Comparison of ENCODE assay signal across 15 cellular contexts in genomic region chr15:48017747-48018146, GRCh38.
"Had no signal": no experiment of that assay in that cellular context is flagged by ENCODE, and none has a peak within 500 bp of the region (broad histone marks: within the 10 kb centered on the region; RNA-seq: fewer than 3 reads in every experiment).

No MANE protein-coding gene starts in this region.

- ATAC-seq: naive thymus-derived CD4-positive, alpha-beta T cell; stimulated activated effector memory CD8-positive, alpha-beta T cell treated with anti-CD3 and anti-CD28 coated beads, Interleukin-12 subunit alpha, Interleukin-12 subunit beta, amount 100 ng/mL, for 72 hours had no signal

- DNase-seq: activated CD4-positive, alpha-beta T cell treated with anti-CD3 and anti-CD28 coated beads for 1 hour; activated CD4-positive, alpha-beta T cell treated with anti-CD3 and anti-CD28 coated beads, Interleukin-2, amount 50 U/mL, for 4 hours; activated naive CD4-positive, alpha-beta T cell; activated T-cell treated with anti-CD3 and anti-CD28 coated beads for 4 hours; foreskin fibroblast; glutamatergic neuron; naive thymus-derived CD4-positive, alpha-beta T cell; retina; T-helper 1 cell; T1000; thyroid gland had no signal

- H3K4me1 Mint-ChIP-seq: naive thymus-derived CD4-positive, alpha-beta T cell; stimulated activated effector memory CD8-positive, alpha-beta T cell treated with anti-CD3 and anti-CD28 coated beads, Interleukin-12 subunit alpha, Interleukin-12 subunit beta, amount 100 ng/mL, for 72 hours had no signal

- H3K27ac Mint-ChIP-seq: naive thymus-derived CD4-positive, alpha-beta T cell; stimulated activated effector memory CD8-positive, alpha-beta T cell treated with anti-CD3 and anti-CD28 coated beads, Interleukin-12 subunit alpha, Interleukin-12 subunit beta, amount 100 ng/mL, for 72 hours had no signal

- H3K4me3 Mint-ChIP-seq: naive thymus-derived CD4-positive, alpha-beta T cell; stimulated activated effector memory CD8-positive, alpha-beta T cell treated with anti-CD3 and anti-CD28 coated beads, Interleukin-12 subunit alpha, Interleukin-12 subunit beta, amount 100 ng/mL, for 72 hours had no signal

- H3K27ac ChIP-seq: ascending aorta, cardiac muscle cell, thyroid gland had no signal

- H3K36me3 ChIP-seq: ascending aorta, cardiac muscle cell, thyroid gland had no signal

- H3K4me3 ChIP-seq: ascending aorta, cardiac muscle cell, lung, thyroid gland had no signal

- H3K27me3 ChIP-seq: ascending aorta, cardiac muscle cell, thyroid gland had no signal

- H3K9me3 Mint-ChIP-seq: stimulated activated effector memory CD8-positive, alpha-beta T cell treated with anti-CD3 and anti-CD28 coated beads, Interleukin-12 subunit alpha, Interleukin-12 subunit beta, amount 100 ng/mL, for 72 hours had no signal

- H3K36me3 Mint-ChIP-seq: naive thymus-derived CD4-positive, alpha-beta T cell; stimulated activated effector memory CD8-positive, alpha-beta T cell treated with anti-CD3 and anti-CD28 coated beads, Interleukin-12 subunit alpha, Interleukin-12 subunit beta, amount 100 ng/mL, for 72 hours had no signal

- H3K9me3 ChIP-seq: ascending aorta, thyroid gland had no signal

- H3K4me1 ChIP-seq: ascending aorta, thyroid gland had no signal
